In genomic region chr5:80076131-80077101, GRCh38 we compare ENCODE assay signal across 1 cellular context.
TF ChIP-seq lines count a peak whose summit lies in the region.

No MANE protein-coding gene starts in this region.

TF ChIP-seq in K562, 482 proteins besides CTCF, POLR2A, EP300 and RAD21 (continued from another document and continues in another):
- TF ChIP-seq ARID3A (IDR thresholded peaks at IDR 0.05; ENCODE audit: borderline replicate concordance, low read depth, low read length) (peak; percentile 46; the same call in 1 of the 2 replicates), SMARCA5 (IDR thresholded peaks at IDR 0.05) (no peak), TCF15 (CRISPR knock-in tag; IDR thresholded peaks at IDR 0.05) (no peak), ZNF830 (CRISPR knock-in tag; IDR thresholded peaks at IDR 0.05) (no peak), SOX6 (IDR thresholded peaks at IDR 0.05) (peak; percentile 82), TEAD4 (IDR thresholded peaks at IDR 0.05; ENCODE audit: low read length) (peak; percentile 67; the same call in 1 of the 2 replicates), TEAD4 (CRISPR knock-in tag; IDR thresholded peaks at IDR 0.05; ENCODE audit: borderline replicate concordance) (no peak), HDAC1 (IDR thresholded peaks at IDR 0.05) (peak in 1 of 2 experiments; percentile 76; a peak in 2 of 4 replicates), ETV5 (CRISPR knock-in tag; IDR thresholded peaks at IDR 0.05; ENCODE audit: low read depth) (no peak), FOXJ3 (CRISPR knock-in tag; IDR thresholded peaks at IDR 0.05) (no peak), PCBP2 (IDR thresholded peaks at IDR 0.05; ENCODE audit: low read depth, low read length, poor library complexity, severe bottlenecking) (no peak), DPF2 (IDR thresholded peaks at IDR 0.05) (peak; percentile 80), CREB3L1 (IDR thresholded peaks at IDR 0.05; ENCODE audit: borderline replicate concordance, low read depth) (no peak), ATF1 (CRISPR knock-in tag; IDR thresholded peaks at IDR 0.05) (no peak), ATF1 (tag; IDR thresholded peaks at IDR 0.05) (peak; percentile 12; the same call in 1 of the 2 replicates), SMARCC2 (IDR thresholded peaks at IDR 0.05; ENCODE audit: low read depth) (0 out of 2 replicates have a peak, but pooled peaks have one; percentile 39), ARID3B (CRISPR knock-in tag; IDR thresholded peaks at IDR 0.05; ENCODE audit: borderline replicate concordance) (no peak), ZNF274 (IDR thresholded peaks at IDR 0.05; ENCODE audit: borderline replicate concordance, low read depth, low read length) (no peak), RFX7 (CRISPR knock-in tag; IDR thresholded peaks at IDR 0.05) (no peak), JUN (IDR thresholded peaks at IDR 0.05; ENCODE audit: borderline replicate concordance, low read depth, low read length) (peak; percentile 61; the same call in 1 of the 2 replicates), JUN (CRISPR knock-in tag; IDR thresholded peaks at IDR 0.05; ENCODE audit: borderline replicate concordance) (no peak), NFATC3 (IDR thresholded peaks at IDR 0.05) (no peak), PHF8 (IDR thresholded peaks at IDR 0.05; ENCODE audit: borderline replicate concordance, low read length) (no peak), SMARCB1 (IDR thresholded peaks at IDR 0.05; ENCODE audit: insufficient read length, low read depth) (no peak), ZNF449 (CRISPR knock-in tag; IDR thresholded peaks at IDR 0.05) (no peak), HDAC2 (IDR thresholded peaks at IDR 0.05) (peak; percentile 83; the same call in 1 of the 2 replicates), EWSR1 (IDR thresholded peaks at IDR 0.05; ENCODE audit: borderline replicate concordance, low read depth, partially characterized antibody) (no peak), MNT (conservative IDR thresholded peaks at IDR 0.05) (no peak), ARID1B (IDR thresholded peaks at IDR 0.05) (peak; percentile 83), HDAC3 (IDR thresholded peaks at IDR 0.05; ENCODE audit: borderline replicate concordance, partially characterized antibody) (peak; percentile 58), STAT5B (CRISPR knock-in tag; IDR thresholded peaks at IDR 0.05) (no peak), RCOR1 (IDR thresholded peaks at IDR 0.05; ENCODE audit: borderline replicate concordance in 1 of 2, low read depth in 2 of 2, low read length in 2 of 2) (peak in 1 of 2 experiments; percentile 97; a peak in 2 of 4 replicates), NFIC (IDR thresholded peaks at IDR 0.05) (no peak), THAP7 (CRISPR knock-in tag; IDR thresholded peaks at IDR 0.05) (no peak), ZEB2 (IDR thresholded peaks at IDR 0.05) (0 out of 2 replicates have a peak, but pooled peaks have one; percentile 37), TSC22D4 (tag; IDR thresholded peaks at IDR 0.05) (no peak), SFPQ (IDR thresholded peaks at IDR 0.05; ENCODE audit: low read depth, low read length) (no peak), JUND (IDR thresholded peaks at IDR 0.05; ENCODE audit: borderline replicate concordance, low read depth, low read length) (peak; percentile 93), JUND (tag; IDR thresholded peaks at IDR 0.05; ENCODE audit: borderline replicate concordance, low read depth, low read length) (peak; percentile 93; the same call in 2 of the 3 replicates), WHSC1 (IDR thresholded peaks at IDR 0.05; ENCODE audit: low read length) (no peak), ETV1 (tag; conservative IDR thresholded peaks at IDR 0.05; ENCODE audit: low read depth) (peak; percentile 82), SMAD3 (CRISPR knock-in tag; conservative IDR thresholded peaks at IDR 0.05) (0 out of 2 replicates have a peak, but pooled peaks have one; percentile 24), TCF3 (CRISPR knock-in tag; IDR thresholded peaks at IDR 0.05) (peak; percentile 53), CGGBP1 (CRISPR knock-in tag; IDR thresholded peaks at IDR 0.05) (no peak), RB1 (IDR thresholded peaks at IDR 0.05; ENCODE audit: low read depth) (no peak), TCF7L2 (IDR thresholded peaks at IDR 0.05; ENCODE audit: low read depth, low read length) (no peak), USF1 (CRISPR knock-in tag; IDR thresholded peaks at IDR 0.05) (no peak), HMG20A (CRISPR knock-in tag; conservative IDR thresholded peaks at IDR 0.05) (0 out of 2 replicates have a peak, but pooled peaks have one; percentile 48), NR2C1 (IDR thresholded peaks at IDR 0.05) (no peak), NR2C1 (tag; IDR thresholded peaks at IDR 0.05) (peak; percentile 64), TBL1XR1 (IDR thresholded peaks at IDR 0.05; ENCODE audit: low read length in 2 of 2) (peak in 1 of 2 experiments; percentile 63; a peak in 2 of 4 replicates), ZNF143 (CRISPR knock-in tag; IDR thresholded peaks at IDR 0.05) (no peak), IRF9 (tag; IDR thresholded peaks at IDR 0.05) (no peak), NUFIP1 (IDR thresholded peaks at IDR 0.05; ENCODE audit: partially characterized antibody) (no peak), TRIM24 (IDR thresholded peaks at IDR 0.05) (0 out of 4 replicates have a peak, but pooled peaks of 1 of the 2 experiments have one; percentile 21), NR0B1 (IDR thresholded peaks at IDR 0.05; ENCODE audit: partially characterized antibody) (no peak), CBFA2T3 (IDR thresholded peaks at IDR 0.05) (peak; percentile 83), SMARCA4 (IDR thresholded peaks at IDR 0.05) (peak; percentile 78), NCOA4 (IDR thresholded peaks at IDR 0.05; ENCODE audit: partially characterized antibody) (no peak), ZC3H4 (CRISPR knock-in tag; IDR thresholded peaks at IDR 0.05; ENCODE audit: borderline replicate concordance) (no peak), NFE2 (IDR thresholded peaks at IDR 0.05; ENCODE audit: low read depth) (0 out of 2 replicates have a peak, but pooled peaks have one; percentile 32)
